In the genomic region with DNA sequence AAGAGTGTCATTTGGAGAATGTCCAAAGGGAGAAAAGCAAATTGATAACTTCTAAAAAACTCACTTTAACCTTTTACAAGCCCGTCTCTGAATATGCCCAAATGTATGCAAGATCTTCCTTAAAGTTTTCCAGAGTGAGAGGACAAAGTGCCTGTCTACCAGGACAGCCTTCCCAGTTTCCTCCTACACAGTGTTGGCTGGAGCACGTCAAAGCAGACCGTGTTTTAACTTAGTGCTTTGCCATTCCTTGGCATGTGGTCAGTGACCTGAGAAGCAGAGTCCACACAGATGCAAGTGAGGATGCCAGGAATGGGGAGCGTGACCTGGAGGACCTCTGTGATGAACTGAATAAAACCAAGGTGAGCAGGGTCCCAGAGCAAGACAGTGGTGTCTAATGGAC, we compare ENCODE assay signal across 18 cellular contexts.
DNase-seq lines count a peak whose midpoint lies in the region; ATAC-seq and TF ChIP-seq lines count a peak whose summit lies in the region.
"Had no signal": no experiment of that assay in that cellular context is flagged by ENCODE, and none has a peak within 500 bp of the region (broad histone marks: within the 10 kb centered on the region; RNA-seq: fewer than 3 reads in every experiment).

No MANE protein-coding gene starts in this region.

- intact Hi-C loops in left ventricle myocardium inferior (cut with micrococcal nuclease), result no loop called here
- intact Hi-C loops in CD4-positive, alpha-beta T cell (cut with DNase I, micrococcal nuclease), result no loop called here
- intact Hi-C loops in activated naive CD4-positive, alpha-beta T cell treated with anti-CD3 and anti-CD28 coated beads for 36 hours (cut with micrococcal nuclease), result no loop called here

- H3K9me3 Mint-ChIP-seq in CD4-positive, alpha-beta T cell, result no peaks in the 10 kb centered on the region
- H3K9me3 Mint-ChIP-seq in activated naive CD4-positive, alpha-beta T cell treated with anti-CD3 and anti-CD28 coated beads for 36 hours, result no peaks in the 10 kb centered on the region
- H3K9me3 Mint-ChIP-seq: activated T-helper 1 cell treated with anti-CD3 and anti-CD28 coated beads, Interleukin-12 subunit alpha, Interleukin-12 subunit beta, Interleukin-2, Interleukin-4 antibody, amounts not matched to agents 30 ng/mL and 10 ng/mL and 1 ng/mL, durations not matched to agents 14 hours and 24 hours and 36 hours had no signal

- no peak overlapping the region for H3K4ac ChIP-seq in trophoblast cell (ENCODE audit: low read depth, low read length)

- H3K27ac ChIP-seq in left ventricle myocardium inferior (replicated peaks) (peak overlapping the region; percentile 82), trophoblast cell (ENCODE audit: low read depth, low read length) (no peak overlapping the region)
- no peak overlapping the region for H3K27ac ChIP-seq in CD4-positive, alpha-beta T cell (ENCODE audit: low read depth, low read length)
- H3K27ac ChIP-seq: KMS-11, VCaP had no signal

- H3K14ac ChIP-seq in trophoblast cell (ENCODE audit: low read length), result peak overlapping the region; percentile 0

- no peaks in the 10 kb centered on the region for H3K4me1 Mint-ChIP-seq in CD4-positive, alpha-beta T cell (ENCODE audit: low read depth)
- no peaks in the 10 kb centered on the region for H3K4me1 Mint-ChIP-seq in activated naive CD4-positive, alpha-beta T cell treated with anti-CD3 and anti-CD28 coated beads for 36 hours (ENCODE audit: low read depth)
- H3K4me1 Mint-ChIP-seq: T-cell had no signal

- H3K4me2 ChIP-seq in trophoblast cell (ENCODE audit: low read length), result no peak overlapping the region
- H3K4me2 ChIP-seq: GM23338, KMS-11 had no signal

- H3K79me2 ChIP-seq in trophoblast cell (ENCODE audit: control insufficient read depth, insufficient read depth, low read length, poor library complexity), result no peaks in the 10 kb centered on the region

- POLR2A ChIA-PET in CD4-positive, alpha-beta T cell (lab: Charles Lee), result no interaction called here

- no peak overlapping the region for H2BK5ac ChIP-seq in trophoblast cell (ENCODE audit: low read depth, low read length, poor library complexity)

- no peak overlapping the region for H4K91ac ChIP-seq in trophoblast cell (ENCODE audit: low read depth, low read length)

- peaks cover 8% of the 10 kb centered on the region for H3K79me1 ChIP-seq in trophoblast cell (ENCODE audit: low read length)

- H3K27ac Mint-ChIP-seq in CD4-positive, alpha-beta T cell, result no peak overlapping the region
- no peak overlapping the region for H3K27ac Mint-ChIP-seq in activated naive CD4-positive, alpha-beta T cell treated with anti-CD3 and anti-CD28 coated beads for 36 hours
- H3K27ac Mint-ChIP-seq: activated T-helper 1 cell treated with anti-CD3 and anti-CD28 coated beads, Interleukin-12 subunit alpha, Interleukin-12 subunit beta, Interleukin-2, Interleukin-4 antibody, amounts not matched to agents 30 ng/mL and 10 ng/mL and 1 ng/mL, durations not matched to agents 14 hours and 24 hours and 36 hours; GM23338; T-cell had no signal

- H3K4me3 Mint-ChIP-seq in CD4-positive, alpha-beta T cell, result no peak overlapping the region
- no peak overlapping the region for H3K4me3 Mint-ChIP-seq in activated naive CD4-positive, alpha-beta T cell treated with anti-CD3 and anti-CD28 coated beads for 36 hours
- H3K4me3 Mint-ChIP-seq: activated T-helper 1 cell treated with anti-CD3 and anti-CD28 coated beads, Interleukin-12 subunit alpha, Interleukin-12 subunit beta, Interleukin-2, Interleukin-4 antibody, amounts not matched to agents 30 ng/mL and 10 ng/mL and 1 ng/mL, durations not matched to agents 14 hours and 24 hours and 36 hours; GM23338; T-cell had no signal

- H3K27me3 ChIP-seq in adipocyte (replicated peaks; ENCODE audit: control insufficient read depth, insufficient read depth, low read length), result no peaks in the 10 kb centered on the region
- H3K27me3 ChIP-seq in left ventricle myocardium inferior (ENCODE audit: low read depth), result no peaks in the 10 kb centered on the region
- H3K27me3 ChIP-seq in trophoblast cell (ENCODE audit: insufficient read depth, low read length), result no peaks in the 10 kb centered on the region
- no peaks in the 10 kb centered on the region for H3K27me3 ChIP-seq in CD4-positive, alpha-beta T cell (ENCODE audit: control insufficient read depth, insufficient read depth, low read length)

- DNase-seq in AG10803 (ENCODE audit: low read depth) (peak; percentile 9), adipocyte (ENCODE audit: low read depth) (no peak), left ventricle myocardium inferior (no peak), trophoblast cell (no peak), cerebellar nuclear complex (lab: John Stamatoyannopoulos, UW) (no peak)
- no peak for DNase-seq in CD4-positive, alpha-beta T cell
- DNase-seq in activated naive CD4-positive, alpha-beta T cell treated with anti-CD3 and anti-CD28 coated beads for 36 hours, result no peak
- DNase-seq: activated CD4-positive, alpha-beta T cell treated with anti-CD3 and anti-CD28 coated beads, Interleukin-2, amount 50 U/mL, for 48 hours; NCI-H2171 treated with DMSO at 0.1 percent for 48 hours; stimulated activated CD4-positive, alpha-beta T cell treated with anti-CD3 and anti-CD28 coated beads, Interleukin-15, amount 100 ng/mL, for 24 hours; stimulated activated naive CD8-positive, alpha-beta T cell treated with anti-CD3 and anti-CD28 coated beads, Interleukin-15, Interleukin-2, amounts not matched to agents 100 U/mL and 50 U/mL, for 24 hours; T-cell had no signal

- H3K4me3 ChIP-seq in AG10803 (ENCODE audit: low read length) (no peak overlapping the region), adipocyte (ENCODE audit: low read length) (no peak overlapping the region), left ventricle myocardium inferior (no peak overlapping the region), trophoblast cell (ENCODE audit: low read depth, low read length) (no peak overlapping the region)
- H3K4me3 ChIP-seq: GM12878, GM23338 had no signal

- no peak overlapping the region for H2AK5ac ChIP-seq in trophoblast cell (ENCODE audit: low read length)

- peaks cover 44% of the 10 kb centered on the region for H3K4me1 ChIP-seq in adipocyte (ENCODE audit: control insufficient read depth, insufficient read depth, low read length)
- peaks cover 52% of the 10 kb centered on the region for H3K4me1 ChIP-seq in left ventricle myocardium inferior
- peaks cover 15 to 24% of the 10 kb centered on the region in 2 experiments for H3K4me1 ChIP-seq in trophoblast cell (ENCODE audit: control insufficient read depth in 1 of 2, insufficient read depth in 2 of 2, low read length in 2 of 2)

- H3K18ac ChIP-seq in trophoblast cell (ENCODE audit: low read length), result no peak overlapping the region

- H2BK12ac ChIP-seq in trophoblast cell (ENCODE audit: low read length), result no peak overlapping the region

- H3K36me3 ChIP-seq in adipocyte (ENCODE audit: control insufficient read depth, insufficient read depth, low read length, severe bottlenecking) (no peaks in the 10 kb centered on the region), left ventricle myocardium inferior (no peaks in the 10 kb centered on the region), trophoblast cell (ENCODE audit: control insufficient read depth in 1 of 2, insufficient read depth in 2 of 2, low read length in 2 of 2) (no peaks in the 10 kb centered on the region)

- no peaks in the 10 kb centered on the region for H3K36me3 Mint-ChIP-seq in CD4-positive, alpha-beta T cell (ENCODE audit: low read depth)
- no peaks in the 10 kb centered on the region for H3K36me3 Mint-ChIP-seq in activated naive CD4-positive, alpha-beta T cell treated with anti-CD3 and anti-CD28 coated beads for 36 hours (ENCODE audit: low read depth)
- H3K36me3 Mint-ChIP-seq: T-cell had no signal

- H2AFZ ChIP-seq in trophoblast cell (ENCODE audit: insufficient read depth, low read length, poor library complexity), result no peak overlapping the region

- H4K8ac ChIP-seq in trophoblast cell (ENCODE audit: low read depth, low read length), result no peak overlapping the region

- no peak overlapping the region for H2BK120ac ChIP-seq in trophoblast cell (ENCODE audit: insufficient read depth, low read length, poor library complexity)

- no CpG with 5 or more reads among the region's 4 CpGs for WGBS in trophoblast cell (ENCODE audit: extremely low coverage, insufficient coverage, insufficient read length)

- H3K9ac ChIP-seq in adipocyte (ENCODE audit: low read length) (peak overlapping the region; percentile 58), trophoblast cell (ENCODE audit: low read length) (no peak overlapping the region)
- H3K9ac ChIP-seq: KMS-11 had no signal

- no peak overlapping the region for H4K12ac ChIP-seq in trophoblast cell (ENCODE audit: low read depth, low read length)

- CTCF ChIA-PET in CD4-positive, alpha-beta T cell (lab: Charles Lee), result no interaction called here
- CTCF ChIA-PET in activated naive CD4-positive, alpha-beta T cell treated with anti-CD3 and anti-CD28 coated beads for 36 hours (lab: Charles Lee), result no interaction called here

- peaks cover 5% of the 10 kb centered on the region for H3K27me3 Mint-ChIP-seq in CD4-positive, alpha-beta T cell
- H3K27me3 Mint-ChIP-seq in activated naive CD4-positive, alpha-beta T cell treated with anti-CD3 and anti-CD28 coated beads for 36 hours (ENCODE audit: low read depth), result peaks cover 7% of the 10 kb centered on the region

- H3K23ac ChIP-seq in trophoblast cell (ENCODE audit: low read length), result no peak overlapping the region

- ATAC-seq in CD4-positive, alpha-beta T cell (ENCODE audit: poor library complexity), result no peak
- no peak for ATAC-seq in HG03520 (IDR thresholded peaks at IDR 0.05; ENCODE audit: unreplicated experiment)
- ATAC-seq: GM12878; GM23338; stimulated activated naive CD8-positive, alpha-beta T cell treated with anti-CD3 and anti-CD28 coated beads, Interleukin-15, Interleukin-2, amounts not matched to agents 100 U/mL and 50 U/mL, for 24 hours; T-cell had no signal

- TF ChIP-seq CTCF in AG10803 (conservative IDR thresholded peaks at IDR 0.05; ENCODE audit: low read length) (no peak), left ventricle myocardium inferior (IDR thresholded peaks at IDR 0.05; ENCODE audit: borderline replicate concordance) (no peak)
- no peak for TF ChIP-seq CTCF in CD4-positive, alpha-beta T cell (IDR thresholded peaks at IDR 0.05)

- H3K9me3 ChIP-seq in adipocyte (ENCODE audit: control insufficient read depth, low read length), result peaks cover 6% of the 10 kb centered on the region
- no peaks in the 10 kb centered on the region for H3K9me3 ChIP-seq in left ventricle myocardium inferior (replicated peaks)
- peaks cover 2% of the 10 kb centered on the region for H3K9me3 ChIP-seq in trophoblast cell (ENCODE audit: insufficient read depth, low read depth, low read length)
- no peaks in the 10 kb centered on the region for H3K9me3 ChIP-seq in CD4-positive, alpha-beta T cell (ENCODE audit: control insufficient read depth, low read length)
